ENCODE assay signal across 27 cellular contexts in the genomic region with DNA sequence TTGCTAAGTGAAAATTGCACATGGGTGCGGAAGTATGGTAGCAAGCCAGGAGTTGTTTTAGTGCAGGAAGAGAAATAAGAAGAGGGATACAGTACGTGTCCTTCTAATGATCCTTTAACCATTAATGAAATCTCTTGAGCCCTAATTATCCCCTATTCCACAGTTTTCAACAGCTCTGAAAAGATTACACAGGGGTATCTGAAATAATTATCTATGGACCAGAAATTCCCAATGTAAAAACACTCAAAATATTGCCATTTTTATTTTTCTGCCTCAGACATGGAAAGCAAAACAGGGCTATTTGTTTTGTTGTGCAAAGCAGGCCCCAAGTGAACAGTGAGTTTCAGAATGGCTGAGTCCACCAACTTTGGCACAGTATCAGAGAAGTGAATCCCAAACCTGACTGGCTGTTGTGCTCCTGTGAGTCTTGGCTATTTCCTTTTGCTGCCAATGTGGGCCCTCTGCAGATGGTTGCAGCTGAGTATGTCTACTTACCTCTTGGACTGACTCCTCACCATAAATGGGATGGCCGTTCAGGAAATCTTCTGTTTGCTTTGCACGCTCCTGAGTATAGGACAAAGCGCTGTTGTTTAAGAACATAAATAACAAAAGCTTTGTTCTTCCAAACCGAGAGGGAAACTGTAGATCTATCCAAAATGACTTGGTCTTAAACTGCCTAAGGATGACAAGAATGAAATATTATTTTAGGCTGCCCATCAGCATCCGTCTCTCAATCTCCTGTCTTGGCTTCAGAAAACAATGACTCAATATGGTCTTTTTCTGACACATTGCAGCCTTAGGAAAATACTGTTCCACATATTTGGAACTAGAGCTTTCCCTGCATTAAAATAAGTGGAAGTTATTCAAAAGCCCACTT.
DNase-seq lines count a peak whose midpoint lies in the region; ATAC-seq and TF ChIP-seq lines count a peak whose summit lies in the region.
"Had no signal": no experiment of that assay in that cellular context is flagged by ENCODE, and none has a peak within 500 bp of the region (broad histone marks: within the 10 kb centered on the region; RNA-seq: fewer than 3 reads in every experiment).

No MANE protein-coding gene starts in this region.

- no peaks in the 10 kb centered on the region for H3K9me3 ChIP-seq in ascending aorta
- H3K9me3 ChIP-seq in thoracic aorta = no peaks in the 10 kb centered on the region
- H3K9me3 ChIP-seq: neutrophil, thyroid gland had no signal

- peaks cover 0 to 22% of the 10 kb centered on the region in 2 donors for H3K4me1 ChIP-seq in ascending aorta
- peaks cover 4 to 76% of the 10 kb centered on the region in 2 donors for H3K4me1 ChIP-seq in thoracic aorta (ENCODE audit: control insufficient read depth in 1 of 2, low read depth in 2 of 2)
- H3K4me1 ChIP-seq: BLaER1 treated with 17β-estradiol and CSF1 and Interleukin-3, amounts not matched to agents 10 nM and 100 nM; thyroid gland had no signal

- H3K27ac ChIP-seq in ascending aorta (peak overlapping the region; percentile 74 to 78), thoracic aorta (peak overlapping the region; percentile 67)
- H3K27ac ChIP-seq: BLaER1 treated with 17β-estradiol and CSF1 and Interleukin-3, amounts not matched to agents 10 nM and 100 nM; KMS-11; neutrophil; thyroid gland had no signal

- CTCF ChIA-PET in activated CD4-positive, alpha-beta memory T cell treated with anti-CD3 and anti-CD28 coated beads for 36 hours (lab: Charles Lee) = no interaction called here

- H3K4me3 Mint-ChIP-seq in activated CD4-positive, alpha-beta memory T cell treated with anti-CD3 and anti-CD28 coated beads for 36 hours = no peak overlapping the region
- H3K4me3 Mint-ChIP-seq: activated CD8-positive, alpha-beta T cell treated with anti-CD3 and anti-CD28 coated beads, Interleukin-2, amount 10 ng/mL, durations not matched to agents 7 days and 5 days; activated naive CD8-positive, alpha-beta T cell treated with anti-CD3 and anti-CD28 coated beads, Interleukin-2, amount 10 ng/mL, durations not matched to agents 7 days and 5 days; activated T-cell treated with anti-CD3 and anti-CD28 coated beads, Interleukin-2, amount 50 U/mL, for 72 hours; WTC11 had no signal

- peaks cover 2% of the 10 kb centered on the region for H3K9me3 Mint-ChIP-seq in activated CD4-positive, alpha-beta memory T cell treated with anti-CD3 and anti-CD28 coated beads for 36 hours
- H3K9me3 Mint-ChIP-seq: WTC11 had no signal

- no peak overlapping the region for H3K27ac Mint-ChIP-seq in activated CD4-positive, alpha-beta memory T cell treated with anti-CD3 and anti-CD28 coated beads for 36 hours
- H3K27ac Mint-ChIP-seq: activated CD8-positive, alpha-beta T cell treated with anti-CD3 and anti-CD28 coated beads, Interleukin-2, amount 10 ng/mL, durations not matched to agents 7 days and 5 days; activated naive CD8-positive, alpha-beta T cell treated with anti-CD3 and anti-CD28 coated beads, Interleukin-2, amount 10 ng/mL, durations not matched to agents 7 days and 5 days; activated T-cell treated with anti-CD3 and anti-CD28 coated beads, Interleukin-2, amount 50 U/mL, for 72 hours; WTC11 had no signal

- H3K4me3 ChIP-seq in ascending aorta (peak overlapping the region in 1 of 2 donors; percentile 37), thoracic aorta (peak overlapping the region; percentile 45)
- H3K4me3 ChIP-seq: BLaER1 treated with 17β-estradiol and CSF1 and Interleukin-3, amounts not matched to agents 10 nM and 100 nM; thyroid gland had no signal

- POLR2A ChIA-PET in activated CD4-positive, alpha-beta memory T cell treated with anti-CD3 and anti-CD28 coated beads for 36 hours (lab: Charles Lee) = no interaction called here

- H3K27me3 ChIP-seq in ascending aorta (no peaks in the 10 kb centered on the region), thoracic aorta (replicated peaks; ENCODE audit: insufficient read depth) (no peaks in the 10 kb centered on the region)
- H3K27me3 ChIP-seq: BLaER1 treated with 17β-estradiol and CSF1 and Interleukin-3, amounts not matched to agents 10 nM and 100 nM; neutrophil; thyroid gland had no signal

- H3K36me3 ChIP-seq in ascending aorta = no peaks in the 10 kb centered on the region
- H3K36me3 ChIP-seq in thoracic aorta = no peaks in the 10 kb centered on the region
- H3K36me3 ChIP-seq: BLaER1 treated with 17β-estradiol and CSF1 and Interleukin-3, amounts not matched to agents 10 nM and 100 nM; neutrophil; thyroid gland had no signal

- DNase-seq in DMS 273 (lab: John Stamatoyannopoulos, UW; ENCODE audit: unreplicated experiment) = peak; percentile 27
- DNase-seq in DMS 273 treated with DMSO at 0.1 percent for 48 hours (lab: John Stamatoyannopoulos, UW) = no peak
- no peak for DNase-seq in ascending aorta (ENCODE audit: low spot score in 2 of 2)
- DNase-seq in left colon = no peak
- no peak for DNase-seq in thoracic aorta (ENCODE audit: low spot score)
- DNase-seq in NCI-H524 (lab: John Stamatoyannopoulos, UW) = no peak
- DNase-seq in activated CD4-positive, alpha-beta memory T cell treated with anti-CD3 and anti-CD28 coated beads for 36 hours = no peak
- DNase-seq: 8988T; activated CD8-positive, alpha-beta T cell treated with anti-CD3 and anti-CD28 coated beads, Interleukin-2, amount 10 ng/mL, durations not matched to agents 7 days and 5 days; activated naive CD8-positive, alpha-beta T cell treated with anti-CD3 and anti-CD28 coated beads, Interleukin-2, amount 10 ng/mL, durations not matched to agents 7 days and 5 days; activated T-cell treated with anti-CD3 and anti-CD28 coated beads, Interleukin-2, amount 50 U/mL, for 72 hours; DND-41; effector memory CD4-positive, alpha-beta T cell; kidney glomerular epithelial cell; NCI-H1092 treated with DMSO at 0.1 percent for 48 hours; NCI-H2171 treated with DMSO at 0.1 percent for 48 hours; stimulated activated CD4-positive, alpha-beta T cell treated with anti-CD3 and anti-CD28 coated beads, Interleukin-2, amount 100 ng/mL, for 48 hours; T-helper 2 cell; thyroid gland had no signal

- intact Hi-C loops in ascending aorta (cut with DNase I) = loop anchor here (2.0 kb wide), 1 partner anchor 27 kb away; no protein-coding TSS in a partner anchor
- intact Hi-C loops in left colon (cut with DNase I, micrococcal nuclease) = no loop called here
- intact Hi-C loops in activated CD4-positive, alpha-beta memory T cell treated with anti-CD3 and anti-CD28 coated beads for 36 hours (cut with micrococcal nuclease) = no loop called here

- ATAC-seq in left colon = peak; percentile 73
- no peak for ATAC-seq in thoracic aorta (ENCODE audit: insufficient number of reproducible peaks, low FRiP score, low read depth)
- no peak for ATAC-seq in HG03565 (IDR thresholded peaks at IDR 0.05; ENCODE audit: unreplicated experiment)
- ATAC-seq: activated CD8-positive, alpha-beta T cell treated with anti-CD3 and anti-CD28 coated beads, Interleukin-2, amount 10 ng/mL, durations not matched to agents 7 days and 5 days; activated T-cell treated with anti-CD3 and anti-CD28 coated beads, Interleukin-2, amount 50 U/mL, for 72 hours; HCT116; Right ventricle myocardium inferior; sciatic nerve; WTC11 had no signal

- no peaks in the 10 kb centered on the region for H3K27me3 Mint-ChIP-seq in activated CD4-positive, alpha-beta memory T cell treated with anti-CD3 and anti-CD28 coated beads for 36 hours

- H3K36me3 Mint-ChIP-seq in activated CD4-positive, alpha-beta memory T cell treated with anti-CD3 and anti-CD28 coated beads for 36 hours = no peaks in the 10 kb centered on the region
- H3K36me3 Mint-ChIP-seq: activated naive CD8-positive, alpha-beta T cell treated with anti-CD3 and anti-CD28 coated beads, Interleukin-2, amount 10 ng/mL, durations not matched to agents 7 days and 5 days; WTC11 had no signal

- TF ChIP-seq CTCF in ascending aorta (IDR thresholded peaks at IDR 0.05) = no peak
- TF ChIP-seq CTCF in thoracic aorta (IDR thresholded peaks at IDR 0.05) = no peak

- no peaks in the 10 kb centered on the region for H3K4me1 Mint-ChIP-seq in activated CD4-positive, alpha-beta memory T cell treated with anti-CD3 and anti-CD28 coated beads for 36 hours (ENCODE audit: low read depth)
- H3K4me1 Mint-ChIP-seq: activated naive CD8-positive, alpha-beta T cell treated with anti-CD3 and anti-CD28 coated beads, Interleukin-2, amount 10 ng/mL, durations not matched to agents 7 days and 5 days had no signal
